Comparison of ENCODE assay signal across 18 cellular contexts in genomic region chr15:31384568-31384967, GRCh38.
"Had no signal": no experiment of that assay in that cellular context is flagged by ENCODE, and none has a peak within 500 bp of the region (broad histone marks: within the 10 kb centered on the region; RNA-seq: fewer than 3 reads in every experiment).

No MANE protein-coding gene starts in this region.

- H3K27ac ChIP-seq: breast epithelium, esophagus muscularis mucosa, tibial artery, VCaP had no signal

- H3K9me3 ChIP-seq: breast epithelium, spleen, tibial artery had no signal

- H3K4me1 ChIP-seq: breast epithelium had no signal

- H3K4me3 Mint-ChIP-seq: activated T-helper 17 cell treated with anti-CD3 and anti-CD28 coated beads, Interleukin-2, amount 50 U/mL, for 72 hours; nephron progenitor cell had no signal

- ATAC-seq: activated T-helper 17 cell treated with anti-CD3 and anti-CD28 coated beads, Interleukin-2, amount 50 U/mL, for 72 hours; stimulated activated naive CD8-positive, alpha-beta T cell treated with anti-CD3 and anti-CD28 coated beads, Interleukin-15, Interleukin-2, amounts not matched to agents 100 U/mL and 50 U/mL, for 24 hours had no signal

- H3K27ac Mint-ChIP-seq: activated T-helper 17 cell treated with anti-CD3 and anti-CD28 coated beads, Interleukin-2, amount 50 U/mL, for 72 hours; nephron progenitor cell had no signal

- FAIRE-seq: endometrium had no signal

- H3K27me3 Mint-ChIP-seq: activated T-helper 17 cell treated with anti-CD3 and anti-CD28 coated beads, Interleukin-2, amount 50 U/mL, for 72 hours had no signal

- H3K27me3 ChIP-seq: breast epithelium, esophagus muscularis mucosa, spleen, tibial artery had no signal

- H3K4me3 ChIP-seq: breast epithelium, esophagus muscularis mucosa, spleen, tibial artery had no signal

- H3K36me3 ChIP-seq: breast epithelium had no signal

- DNase-seq: activated CD4-positive, CD25-positive, alpha-beta regulatory T cell treated with anti-CD3 and anti-CD28 coated beads, Interleukin-2, amount 50 U/mL, for 72 hours; activated naive CD4-positive, alpha-beta T cell treated with anti-CD3 and anti-CD28 coated beads, Interleukin-2, amount 50 U/mL, for 16 hours; activated T-cell treated with anti-CD3 and anti-CD28 coated beads for 4 hours; aorta; cerebellar nuclear complex; cortex of kidney; mesendoderm; nephron progenitor cell; nucleus accumbens; spleen; stimulated activated naive CD8-positive, alpha-beta T cell treated with anti-CD3 and anti-CD28 coated beads, Interleukin-15, Interleukin-2, amounts not matched to agents 100 U/mL and 50 U/mL, for 24 hours; substantia nigra; tibial artery had no signal

- H3K9me3 Mint-ChIP-seq: activated T-helper 17 cell treated with anti-CD3 and anti-CD28 coated beads, Interleukin-2, amount 50 U/mL, for 72 hours had no signal
